ENCODE assay signal across 11 cellular contexts in the genomic region with DNA sequence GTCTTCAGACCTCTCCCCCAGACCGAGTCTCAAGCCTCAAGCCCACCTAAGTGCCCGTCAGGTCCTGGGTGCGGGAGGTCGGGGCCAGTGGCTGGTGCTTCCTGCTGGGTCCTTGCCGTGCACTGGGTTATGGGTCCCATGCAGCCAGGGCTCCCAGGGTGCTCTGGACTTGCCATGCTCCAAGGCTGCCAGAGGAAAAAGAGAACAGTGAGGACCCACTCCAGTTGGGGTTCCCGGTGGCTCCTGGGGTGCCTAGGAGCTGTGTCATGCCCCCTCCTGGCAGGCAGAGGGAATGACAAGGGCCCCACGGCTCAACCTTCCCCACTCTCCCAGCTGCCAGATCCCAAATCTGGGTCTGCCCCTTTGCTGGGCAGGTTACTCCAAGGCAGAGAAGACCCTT. TPM values are rescaled to one million over a fixed set of nuclear protein-coding genes. Genes with fewer than 3 reads are reported as not detected.
DNase-seq lines count a peak whose midpoint lies in the region; ATAC-seq, FAIRE-seq and TF ChIP-seq lines count a peak whose summit lies in the region.
"Had no signal": no experiment of that assay in that cellular context is flagged by ENCODE, and none has a peak within 500 bp of the region (broad histone marks: within the 10 kb centered on the region; RNA-seq: fewer than 3 reads in every experiment).

No MANE protein-coding gene starts in this region.

- TF ChIP-seq RAD21 in HCT116 (IDR thresholded peaks at IDR 0.05; ENCODE audit: low read depth): 0 out of 2 replicates have a peak, but pooled peaks have one; percentile 3

- peak overlapping the region; percentile 93 for H3K4me3 Mint-ChIP-seq in T-helper 2 cell treated with Interferon-gamma antibody and Interleukin-4, amounts not matched to agents 5 μg/mL and 100 μg/mL, for 36 hours
- H3K4me3 Mint-ChIP-seq in neural crest cell: no peak overlapping the region
- H3K4me3 Mint-ChIP-seq: nephron had no signal

- H3K4me2 ChIP-seq in HCT116 (ENCODE audit: low read length): no peak overlapping the region
- H3K4me2 ChIP-seq: KMS-11 had no signal

- POLR2A ChIA-PET in HCT116 (lab: Charles Lee): no interaction called here

- H3K27me3 Mint-ChIP-seq in T-helper 2 cell treated with Interferon-gamma antibody and Interleukin-4, amounts not matched to agents 5 μg/mL and 100 μg/mL, for 36 hours (ENCODE audit: low read depth): no peaks in the 10 kb centered on the region
- H3K27me3 Mint-ChIP-seq in neural crest cell (ENCODE audit: low read depth): no peaks in the 10 kb centered on the region

- H3K36me3 Mint-ChIP-seq in T-helper 2 cell treated with Interferon-gamma antibody and Interleukin-4, amounts not matched to agents 5 μg/mL and 100 μg/mL, for 36 hours (ENCODE audit: low read depth): peaks cover 72% of the 10 kb centered on the region
- peaks cover 4% of the 10 kb centered on the region for H3K36me3 Mint-ChIP-seq in neural crest cell (ENCODE audit: low read depth)

- peak in 2 of 3 experiments; percentile 64 to 71; a peak in 4 of 6 replicates for TF ChIP-seq CTCF in HCT116 (IDR thresholded peaks at IDR 0.05 in 2 of 3, conservative IDR thresholded peaks at IDR 0.05 in 1 of 3; ENCODE audit: borderline replicate concordance in 1 of 3, insufficient read depth in 1 of 3, low read depth in 2 of 3, low read length in 2 of 3)
- peak; percentile 48 for TF ChIP-seq CTCF in bronchial epithelial cell (IDR thresholded peaks at IDR 0.05; ENCODE audit: insufficient read depth, low read length, severe bottlenecking)
- TF ChIP-seq CTCF in neural crest cell (conservative IDR thresholded peaks at IDR 0.05): peak; percentile 46

- H4K20me1 ChIP-seq in HCT116 (ENCODE audit: insufficient read depth): no peaks in the 10 kb centered on the region

- no peak overlapping the region for H2AFZ ChIP-seq in HCT116 (ENCODE audit: low read depth, low read length, poor library complexity, severe bottlenecking)

- FAIRE-seq in bronchial epithelial cell (lab: Jason Lieb, UNC): no peak

- no TSS peak for BruUV-seq in HCT116 (replicated peaks; lab: Mats Ljungman, UMichigan)

- intact Hi-C loops in HCT116 (cut with micrococcal nuclease): loop anchor here (10.0 kb wide), 2 partner anchors 543 to 1307 kb away; no protein-coding TSS in a partner anchor

- no peaks in the 10 kb centered on the region for H3K36me3 ChIP-seq in HCT116 (ENCODE audit: control insufficient read depth in 1 of 2, insufficient read depth in 2 of 2, low read length in 2 of 2)
- no peaks in the 10 kb centered on the region for H3K36me3 ChIP-seq in bronchial epithelial cell (ENCODE audit: control insufficient read depth, insufficient read depth, low read length)

- peaks cover 4 to 10% of the 10 kb centered on the region in 2 experiments; a peak in 3 of 4 replicates for H3K9me3 ChIP-seq in HCT116 (ENCODE audit: control insufficient read depth in 1 of 2, insufficient read depth in 1 of 2, low read depth in 1 of 2, low read length in 2 of 2)

- RAD21 ChIA-PET in HCT116 (lab: Charles Lee; ENCODE audit: low non-redundant PET in 1 of 2, low total read pairs in 2 of 2, uncharacterized antibody in 2 of 2, unreplicated experiment in 2 of 2): interaction anchor here (1.0 to 1.2 kb wide), 2 partner anchors 129 kb away, joined by 5 read pairs; no protein-coding TSS in a partner anchor

- H3K4me1 ChIP-seq in HCT116 (ENCODE audit: control insufficient read depth in 1 of 2, insufficient read depth in 2 of 2, low read length in 2 of 2): no peaks in the 10 kb centered on the region

- no peak for DNase-seq in T-helper 2 cell treated with Interferon-gamma antibody and Interleukin-4, amounts not matched to agents 5 μg/mL and 100 μg/mL, for 36 hours (ENCODE audit: low spot score)
- DNase-seq in T-helper 2 cell (no peak), HCT116 (ENCODE audit: low read depth, low spot score) (no peak), bronchial epithelial cell (ENCODE audit: low read depth) (no peak), neural crest cell (ENCODE audit: low read depth, low spot score) (no peak), NOMO-1 (lab: John Stamatoyannopoulos, UW; ENCODE audit: unreplicated experiment in 2 of 2) (no peak), superior temporal gyrus (ENCODE audit: extremely low spot score) (no peak), NCI-H524 treated with DMSO at 0.1 percent for 48 hours (lab: John Stamatoyannopoulos, UW) (no peak)

- H3K4me1 Mint-ChIP-seq in T-helper 2 cell treated with Interferon-gamma antibody and Interleukin-4, amounts not matched to agents 5 μg/mL and 100 μg/mL, for 36 hours (ENCODE audit: low read depth): peaks cover 42% of the 10 kb centered on the region
- H3K4me1 Mint-ChIP-seq in neural crest cell: no peaks in the 10 kb centered on the region
- H3K4me1 Mint-ChIP-seq: nephron had no signal

- peak overlapping the region; percentile 67 for H3K27ac Mint-ChIP-seq in T-helper 2 cell treated with Interferon-gamma antibody and Interleukin-4, amounts not matched to agents 5 μg/mL and 100 μg/mL, for 36 hours
- no peak overlapping the region for H3K27ac Mint-ChIP-seq in neural crest cell (ENCODE audit: unreplicated experiment)
- H3K27ac Mint-ChIP-seq: nephron had no signal

- H3K9ac ChIP-seq in HCT116 (ENCODE audit: low read length): no peak overlapping the region
- H3K9ac ChIP-seq: KMS-11 had no signal

- no peak overlapping the region for H3K27ac ChIP-seq in HCT116 (ENCODE audit: low read depth, low read length)
- H3K27ac ChIP-seq: KMS-11 had no signal

- peak; percentile 75 for ATAC-seq in HCT116

- H3K4me3 ChIP-seq in HCT116 (replicated peaks in 1 of 2; ENCODE audit: low read depth in 1 of 2, low read length in 2 of 2): no peak overlapping the region
- no peak overlapping the region for H3K4me3 ChIP-seq in bronchial epithelial cell (ENCODE audit: low read depth, low read length)

- CTCF ChIA-PET in HCT116 (lab: Charles Lee): interaction anchor here (1.1 to 2.5 kb wide), 2 partner anchors 9 to 12 kb away, joined by 3 to 8 read pairs; no protein-coding TSS in a partner anchor

- no peak for TF ChIP-seq POLR2A in HCT116 (IDR thresholded peaks at IDR 0.05; ENCODE audit: borderline replicate concordance, extremely low read depth, insufficient read depth, insufficient read length)

- no peaks in the 10 kb centered on the region for H3K9me2 ChIP-seq in HCT116 (ENCODE audit: insufficient read depth)

- H3K79me2 ChIP-seq in HCT116 (ENCODE audit: insufficient read depth, low read length): no peaks in the 10 kb centered on the region

- H3K9me3 Mint-ChIP-seq in T-helper 2 cell treated with Interferon-gamma antibody and Interleukin-4, amounts not matched to agents 5 μg/mL and 100 μg/mL, for 36 hours: peaks cover 11% of the 10 kb centered on the region
- H3K9me3 Mint-ChIP-seq in neural crest cell: no peaks in the 10 kb centered on the region

- H3K27me3 ChIP-seq in HCT116 (ENCODE audit: insufficient read depth, low read length) (no peaks in the 10 kb centered on the region), bronchial epithelial cell (ENCODE audit: control insufficient read depth, insufficient read depth, low read length) (no peaks in the 10 kb centered on the region)

TF ChIP-seq in HCT116, 20 proteins besides CTCF, POLR2A, EP300 and RAD21:
- TF ChIP-seq SIN3A (IDR thresholded peaks at IDR 0.05; ENCODE audit: low read depth) (no peak), MAX (IDR thresholded peaks at IDR 0.05) (no peak), REST (IDR thresholded peaks at IDR 0.05; ENCODE audit: low read depth) (no peak), JUND (IDR thresholded peaks at IDR 0.05) (no peak), SRF (IDR thresholded peaks at IDR 0.05; ENCODE audit: low read depth) (no peak), EGR1 (IDR thresholded peaks at IDR 0.05; ENCODE audit: low read depth) (no peak), TCF7L2 (IDR thresholded peaks at IDR 0.05; ENCODE audit: borderline replicate concordance, extremely low read depth, insufficient read depth, insufficient read length) (no peak), ELF1 (IDR thresholded peaks at IDR 0.05; ENCODE audit: borderline replicate concordance, low read depth) (no peak)

RNA-seq across cellular contexts. Expression of gene SNX20, which starts 3.8 kb away (rescaled TPM):
- total RNA-seq in HCT116 (2021; ENCODE audit: unreplicated experiment) (0.07 TPM), bronchial epithelial cell (not detected in 2 replicates), neural crest cell (not detected in 2 replicates)
- not detected in 2 replicates for polyA plus RNA-seq in HCT116 (2012)
- total RNA-seq: fibroblast of lung had no signal
- polyA plus RNA-seq: fibroblast of lung had no signal

RNA-seq across cellular contexts. Expression of gene NOD2, which starts 16.1 kb away (rescaled TPM):
- total RNA-seq in HCT116 (2021; ENCODE audit: unreplicated experiment) (5.4 TPM), bronchial epithelial cell (2.4 and 11.6 TPM in 2 replicates), neural crest cell (0.51 and 0.57 TPM in 2 replicates)
- 5.4 and 5.6 TPM in 2 replicates for polyA plus RNA-seq in HCT116 (2012)
- polyA plus RNA-seq: fibroblast of lung had no signal
